In genomic region chr11:111601979-111602864, GRCh38 we compare ENCODE assay signal across 8 cellular contexts. TPM values are rescaled to one million over a fixed set of nuclear protein-coding genes. Genes with fewer than 3 reads are reported as not detected.
A peak's percentile ranks its signal among the peaks of the same experiment; 100 is the strongest.
DNase-seq lines count a peak whose midpoint lies in the region; ATAC-seq and TF ChIP-seq lines count a peak whose summit lies in the region.

Gene SIK2, plus strand, starts transcription at chr11:111602449. Its CDS starts 115 bp downstream, at chr11:111602564.

- H3K27ac Mint-ChIP-seq in chondrocyte (ENCODE audit: unreplicated experiment), result peak within 1 kb of the TSS; percentile 84

- no peaks in the 10 kb centered on the region for H3K36me3 Mint-ChIP-seq in chondrocyte (ENCODE audit: low read depth)

- no peaks in the 10 kb centered on the region for H3K27me3 Mint-ChIP-seq in chondrocyte (ENCODE audit: low read depth)

- no peaks in the 10 kb centered on the region for H3K9me3 Mint-ChIP-seq in chondrocyte (ENCODE audit: low read depth)

- ATAC-seq in GM19035 (IDR thresholded peaks at IDR 0.05; ENCODE audit: unreplicated experiment), result peak; percentile 82
- ATAC-seq in HG03354 (IDR thresholded peaks at IDR 0.05; ENCODE audit: poor library complexity, severe bottlenecking, unreplicated experiment), result peak; percentile 86

- peaks cover 33% of the 10 kb centered on the region for H3K4me1 Mint-ChIP-seq in chondrocyte (ENCODE audit: low read depth)

- TF ChIP-seq CTCF in chondrocyte (IDR thresholded peaks at IDR 0.05), result peak; percentile 96

- DNase-seq in Ammon's horn (ENCODE audit: low spot score) (peak; percentile 99), NCI-H345 treated with DMSO at 0.1 percent for 48 hours (lab: John Stamatoyannopoulos, UW; ENCODE audit: unreplicated experiment) (peak; percentile 90), chondrocyte (ENCODE audit: low spot score) (peak; percentile 98), kidney glomerular epithelial cell (lab: John Stamatoyannopoulos, UW) (peak; percentile 91)
- peak; percentile 77 to 82 for DNase-seq in activated CD4-positive, alpha-beta T cell treated with anti-CD3 and anti-CD28 coated beads for 24 hours (ENCODE audit: low read depth in 2 of 2)
- DNase-seq in stimulated activated CD4-positive, alpha-beta T cell treated with anti-CD3 and anti-CD28 coated beads, Interleukin-1b, Interleukin-23, amount 100 ng/mL, for 1 hour (ENCODE audit: low read depth in 2 of 2), result peak; percentile 56 to 60

- H3K4me3 Mint-ChIP-seq in chondrocyte (ENCODE audit: unreplicated experiment), result peak within 1 kb of the TSS; percentile 86

RNA-seq across cellular contexts. Expression of gene SIK2, which starts in this region (rescaled TPM):
- 12.9 to 16.2 TPM (median 14.4 TPM) in 3 replicates for total RNA-seq in chondrocyte

Comparison
In these comparisons a context has a peak if more than half of its experiments do, and no peak if none do; other contexts are left out.
1. Peak in every context shown above with its lines: DNase-seq and ATAC-seq.